20 cellular contexts compared by ENCODE assay signal in the genomic region with DNA sequence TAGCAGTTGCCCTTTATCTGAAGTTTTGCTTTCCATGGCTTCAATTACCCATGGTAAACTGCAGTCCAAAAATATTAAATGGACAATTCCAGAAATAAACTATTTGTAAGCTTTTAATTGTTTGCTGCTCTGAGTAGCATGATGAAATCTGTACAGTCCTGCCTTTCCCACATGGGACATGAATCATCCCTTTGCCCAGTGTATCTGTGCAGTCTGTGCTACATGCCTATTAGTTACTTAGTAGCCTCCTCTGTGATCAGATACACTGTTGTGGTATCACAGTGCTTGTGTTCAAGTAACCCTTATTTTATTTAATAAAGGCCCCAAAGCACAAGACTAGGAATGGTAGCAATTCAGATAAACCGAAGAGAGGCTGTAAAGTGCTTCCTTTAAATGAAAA.
A peak's percentile ranks its signal among the peaks of the same experiment; 100 is the strongest.
DNase-seq lines count a peak whose midpoint lies in the region; ATAC-seq and TF ChIP-seq lines count a peak whose summit lies in the region.
"Had no signal": no experiment of that assay in that cellular context is flagged by ENCODE, and none has a peak within 500 bp of the region (broad histone marks: within the 10 kb centered on the region; RNA-seq: fewer than 3 reads in every experiment).

No MANE protein-coding gene starts in this region.

- H3K4me1 Mint-ChIP-seq in HFFc6 (ENCODE audit: low read depth), result no peaks in the 10 kb centered on the region
- H3K4me1 Mint-ChIP-seq: stimulated activated naive B cell treated with anti-CD40 and anti-IgM and Interleukin-4, amounts not matched to agents 10 μg/mL and 1 μg/mL and 100 μg/mL, for 72 hours had no signal

- no peak overlapping the region for H3K27ac Mint-ChIP-seq in HFFc6
- H3K27ac Mint-ChIP-seq: H9; stimulated activated naive B cell treated with anti-CD40 and anti-IgM and Interleukin-4, amounts not matched to agents 10 μg/mL and 1 μg/mL and 100 μg/mL, for 72 hours; type B pancreatic cell had no signal

- H3K36me3 Mint-ChIP-seq in HFFc6 (ENCODE audit: low read depth), result no peaks in the 10 kb centered on the region
- H3K36me3 Mint-ChIP-seq: stimulated activated naive B cell treated with anti-CD40 and anti-IgM and Interleukin-4, amounts not matched to agents 10 μg/mL and 1 μg/mL and 100 μg/mL, for 72 hours; type B pancreatic cell had no signal

- H3K4me3 Mint-ChIP-seq in HFFc6, result no peak overlapping the region
- H3K4me3 Mint-ChIP-seq: H9; stimulated activated naive B cell treated with anti-CD40 and anti-IgM and Interleukin-4, amounts not matched to agents 10 μg/mL and 1 μg/mL and 100 μg/mL, for 72 hours; type B pancreatic cell had no signal

- ATAC-seq in HG03095 (IDR thresholded peaks at IDR 0.05; ENCODE audit: unreplicated experiment), result no peak
- ATAC-seq: Panc1 had no signal

- H3K9me3 Mint-ChIP-seq in HFFc6, result peaks cover 14% of the 10 kb centered on the region; the same call in 1 of the 2 replicates
- H3K9me3 Mint-ChIP-seq: H9, type B pancreatic cell had no signal

- peaks cover 2% of the 10 kb centered on the region; the same call in 1 of the 2 replicates for H3K27me3 Mint-ChIP-seq in HFFc6 (ENCODE audit: insufficient read depth)
- H3K27me3 Mint-ChIP-seq: stimulated activated naive B cell treated with anti-CD40 and anti-IgM and Interleukin-4, amounts not matched to agents 10 μg/mL and 1 μg/mL and 100 μg/mL, for 72 hours; type B pancreatic cell had no signal

- H3K4me3 ChIP-seq in fibroblast of pulmonary artery (replicated peaks; ENCODE audit: low read depth, low read length), result no peak overlapping the region
- H3K4me3 ChIP-seq: BLaER1 treated with 17β-estradiol and CSF1 and Interleukin-3, amounts not matched to agents 10 nM and 100 nM; hepatocyte had no signal

- DNase-seq in HFFc6, result peak; percentile 30
- peak; percentile 86 for DNase-seq in amniotic epithelial cell (ENCODE audit: low read depth)
- DNase-seq in fibroblast of pulmonary artery (ENCODE audit: low read depth), result peak; percentile 83
- DNase-seq in pons (ENCODE audit: low spot score), result peak; percentile 22
- DNase-seq in NCI-H146 (lab: John Stamatoyannopoulos, UW), result no peak
- DNase-seq in activated effector memory CD4-positive, alpha-beta T cell treated with Interleukin-2 at 50 U/mL for 16 hours, result no peak
- DNase-seq in UCSD-AML1 (lab: John Stamatoyannopoulos, UW; ENCODE audit: unreplicated experiment), result no peak
- DNase-seq: activated T-cell treated with anti-CD3 and anti-CD28 coated beads, Interleukin-2, amount 50 U/mL, for 48 hours; H9; MM.1S; NCI-H2029 treated with DMSO at 0.1 percent for 48 hours; NCI-H526 treated with DMSO at 0.1 percent for 48 hours; occipital lobe; stimulated activated naive B cell treated with anti-CD40 and anti-IgM and Interleukin-4, amounts not matched to agents 10 μg/mL and 1 μg/mL and 100 μg/mL, for 72 hours; SW 1271 had no signal

- no peak for TF ChIP-seq CTCF in HFFc6 (IDR thresholded peaks at IDR 0.05)
- TF ChIP-seq CTCF in fibroblast of pulmonary artery (IDR thresholded peaks at IDR 0.05; ENCODE audit: low read length, missing control alignments), result no peak

Comparison
In these comparisons a context has a peak if more than half of its experiments do, and no peak if none do; other contexts are left out.
1. DNase-seq: peak in HFFc6 (single experiment), amniotic epithelial cell (single experiment), fibroblast of pulmonary artery (single experiment) and pons (single experiment); none in NCI-H146 (single experiment), activated effector memory CD4-positive, alpha-beta T cell treated with Interleukin-2 at 50 U/mL for 16 hours (single experiment) and UCSD-AML1 (single experiment).